In the genomic region with DNA sequence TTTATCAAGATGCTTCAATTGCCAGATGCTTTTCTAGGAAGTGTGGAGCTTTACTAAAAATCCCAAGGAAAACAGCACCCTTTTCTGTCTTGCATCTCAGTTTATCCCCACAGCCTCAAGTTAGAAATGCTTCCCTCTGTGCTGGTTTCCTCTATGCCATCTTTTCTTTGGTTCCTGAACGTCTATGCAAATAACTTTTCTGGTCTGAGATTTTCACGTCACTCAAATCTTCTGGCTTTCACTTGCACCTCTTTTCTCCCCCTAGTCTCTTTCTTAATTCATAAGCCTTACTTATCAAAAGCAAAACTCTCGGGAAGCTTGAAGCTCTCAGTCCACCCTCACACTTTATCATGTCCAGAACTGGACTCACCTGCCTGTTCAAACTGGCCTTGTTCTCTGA, we compare ENCODE assay signal across 17 cellular contexts. TPM values are rescaled to one million over a fixed set of nuclear protein-coding genes. Genes with fewer than 3 reads are reported as not detected.
DNase-seq lines count a peak whose midpoint lies in the region; ATAC-seq and TF ChIP-seq lines count a peak whose summit lies in the region.
"Had no signal": no experiment of that assay in that cellular context is flagged by ENCODE, and none has a peak within 500 bp of the region (broad histone marks: within the 10 kb centered on the region; RNA-seq: fewer than 3 reads in every experiment).

No MANE protein-coding gene starts in this region.

- WGBS in testis, 2 donors = 70 to 91% methylated on average over 3 of the region's 3 CpGs

- H3K27ac ChIP-seq in SU-DHL-6 (ENCODE audit: low read depth, low read length) = peak overlapping the region; percentile 99
- peak overlapping the region; percentile 81 for H3K27ac ChIP-seq in effector memory CD4-positive, alpha-beta T cell (ENCODE audit: insufficient read depth, low read length, poor library complexity, severe bottlenecking)
- peak overlapping the region; percentile 75 for H3K27ac ChIP-seq in upper lobe of right lung
- no peak overlapping the region for H3K27ac ChIP-seq in testis
- H3K27ac ChIP-seq: ovary, SJSA1 had no signal

- peaks cover 49% of the 10 kb centered on the region for H3K79me2 ChIP-seq in SU-DHL-6 (ENCODE audit: insufficient read depth, low read length)

- no peak for TF ChIP-seq POLR2A in testis (IDR thresholded peaks at IDR 0.05)

- peak overlapping the region; percentile 17 for H3K4me3 ChIP-seq in SU-DHL-6 (ENCODE audit: insufficient read depth, low read length, poor library complexity, severe bottlenecking)
- H3K4me3 ChIP-seq in effector memory CD4-positive, alpha-beta T cell (ENCODE audit: insufficient read depth, low read depth, low read length, poor library complexity, severe bottlenecking) = peak overlapping the region; percentile 41
- no peak overlapping the region for H3K4me3 ChIP-seq in upper lobe of right lung
- no peak overlapping the region for H3K4me3 ChIP-seq in testis
- H3K4me3 ChIP-seq: ovary, SJSA1, skin epidermis had no signal

- no peaks in the 10 kb centered on the region for H3K9me3 ChIP-seq in SU-DHL-6 (ENCODE audit: insufficient read depth, low read length)
- H3K9me3 ChIP-seq in effector memory CD4-positive, alpha-beta T cell (ENCODE audit: control insufficient read depth, low read length) = no peaks in the 10 kb centered on the region
- no peaks in the 10 kb centered on the region for H3K9me3 ChIP-seq in upper lobe of right lung
- H3K9me3 ChIP-seq in testis = no peaks in the 10 kb centered on the region
- H3K9me3 ChIP-seq: ovary, SJSA1 had no signal

- no peak for ATAC-seq in stimulated activated naive CD8-positive, alpha-beta T cell treated with anti-CD3 and anti-CD28 coated beads, Interleukin-15, Interleukin-2, amounts not matched to agents 100 U/mL and 50 U/mL, for 24 hours
- no peak for ATAC-seq in upper lobe of right lung
- ATAC-seq in GM21619 (IDR thresholded peaks at IDR 0.05; ENCODE audit: unreplicated experiment) = no peak
- no peak for ATAC-seq in GM18498 (IDR thresholded peaks at IDR 0.05; ENCODE audit: unreplicated experiment)

- no peak overlapping the region for H2AFZ ChIP-seq in SU-DHL-6 (ENCODE audit: low read depth, low read length, severe bottlenecking)

- peaks cover 81% of the 10 kb centered on the region for H3F3A ChIP-seq in SU-DHL-6 (ENCODE audit: insufficient read depth)

- peak overlapping the region; percentile 68 for H3K9ac ChIP-seq in SU-DHL-6 (ENCODE audit: low read length)

- peaks cover 91% of the 10 kb centered on the region for H3K4me1 ChIP-seq in effector memory CD4-positive, alpha-beta T cell (ENCODE audit: control insufficient read depth, insufficient read depth, low read length, poor library complexity, severe bottlenecking)
- H3K4me1 ChIP-seq in upper lobe of right lung = peaks cover 80% of the 10 kb centered on the region
- peaks cover 46% of the 10 kb centered on the region for H3K4me1 ChIP-seq in testis

- TF ChIP-seq CTCF in SU-DHL-6 (IDR thresholded peaks at IDR 0.05; ENCODE audit: insufficient read depth, low read length, poor library complexity, severe bottlenecking) (no peak), upper lobe of right lung (IDR thresholded peaks at IDR 0.05) (no peak), testis (IDR thresholded peaks at IDR 0.05) (no peak)

- H3K27me3 Mint-ChIP-seq in stimulated activated naive CD8-positive, alpha-beta T cell treated with anti-CD3 and anti-CD28 coated beads, Interleukin-15, Interleukin-2, amounts not matched to agents 100 ng/mL and 50 ng/mL, for 24 hours = no peaks in the 10 kb centered on the region

- H3K36me3 ChIP-seq in SU-DHL-6 (ENCODE audit: low read length) (no peaks in the 10 kb centered on the region), upper lobe of right lung (no peaks in the 10 kb centered on the region), testis (ENCODE audit: low read depth, missing control alignments) (no peaks in the 10 kb centered on the region)
- H3K36me3 ChIP-seq in effector memory CD4-positive, alpha-beta T cell (ENCODE audit: control insufficient read depth, insufficient read depth, low read length) = no peaks in the 10 kb centered on the region
- H3K36me3 ChIP-seq: ovary, SJSA1 had no signal

- peak overlapping the region; percentile 82 for H3K4me2 ChIP-seq in SU-DHL-6 (ENCODE audit: low read depth, low read length, poor library complexity, severe bottlenecking)

- H3K9me3 Mint-ChIP-seq in stimulated activated naive CD8-positive, alpha-beta T cell treated with anti-CD3 and anti-CD28 coated beads, Interleukin-15, Interleukin-2, amounts not matched to agents 100 ng/mL and 50 ng/mL, for 24 hours = no peaks in the 10 kb centered on the region

- no peaks in the 10 kb centered on the region for H3K27me3 ChIP-seq in SU-DHL-6 (ENCODE audit: low read length)
- H3K27me3 ChIP-seq in effector memory CD4-positive, alpha-beta T cell (replicated peaks; ENCODE audit: control insufficient read depth, insufficient read depth, low read length, poor library complexity, severe bottlenecking) = no peaks in the 10 kb centered on the region
- no peaks in the 10 kb centered on the region for H3K27me3 ChIP-seq in upper lobe of right lung
- H3K27me3 ChIP-seq in testis = no peaks in the 10 kb centered on the region
- H3K27me3 ChIP-seq: ovary, SJSA1 had no signal

- intact Hi-C loops in upper lobe of right lung (cut with DNase I) (no loop called here), testis (cut with DNase I; ENCODE audit: low total_unique reads) (no loop called here)

- peaks cover 12% of the 10 kb centered on the region for H3K36me3 Mint-ChIP-seq in stimulated activated naive CD8-positive, alpha-beta T cell treated with anti-CD3 and anti-CD28 coated beads, Interleukin-15, Interleukin-2, amounts not matched to agents 100 ng/mL and 50 ng/mL, for 24 hours (ENCODE audit: low read depth)

- H4K20me1 ChIP-seq in SU-DHL-6 (ENCODE audit: low read depth, low read length) = no peaks in the 10 kb centered on the region

- peak overlapping the region; percentile 84 for H3K27ac Mint-ChIP-seq in stimulated activated naive CD8-positive, alpha-beta T cell treated with anti-CD3 and anti-CD28 coated beads, Interleukin-15, Interleukin-2, amounts not matched to agents 100 ng/mL and 50 ng/mL, for 24 hours

- DNase-seq in stimulated activated naive CD8-positive, alpha-beta T cell treated with anti-CD3 and anti-CD28 coated beads, Interleukin-15, Interleukin-2, amounts not matched to agents 100 U/mL and 50 U/mL, for 24 hours = no peak
- DNase-seq in effector memory CD4-positive, alpha-beta T cell = no peak
- DNase-seq in upper lobe of right lung (no peak), testis (no peak)
- DNase-seq: aorta, head of caudate nucleus, midbrain, NCI-H2171 treated with DMSO at 0.1 percent for 48 hours, ovary had no signal

- H3K4me1 Mint-ChIP-seq in stimulated activated naive CD8-positive, alpha-beta T cell treated with anti-CD3 and anti-CD28 coated beads, Interleukin-15, Interleukin-2, amounts not matched to agents 100 ng/mL and 50 ng/mL, for 24 hours (ENCODE audit: low read depth) = peaks cover 100% of the 10 kb centered on the region

- H3K4me3 Mint-ChIP-seq in stimulated activated naive CD8-positive, alpha-beta T cell treated with anti-CD3 and anti-CD28 coated beads, Interleukin-15, Interleukin-2, amounts not matched to agents 100 ng/mL and 50 ng/mL, for 24 hours = peak overlapping the region; percentile 80

- no peaks in the 10 kb centered on the region for H3K9me2 ChIP-seq in SU-DHL-6 (replicated peaks; ENCODE audit: insufficient read depth, low read length)

RNA-seq across cellular contexts. Expression of gene ARHGAP25, which starts 33.9 kb away (rescaled TPM):
- total RNA-seq in upper lobe of right lung (31.8 TPM), testis (1 to 10 TPM; 6.2 to 6.7 TPM)
- polyA plus RNA-seq in testis (ENCODE audit: insufficient read depth, low read depth, low replicate concordance) = 8.2 TPM
- total RNA-seq: epithelial cell of proximal tubule, HT-29, SJSA1 had no signal

Comparison
In these comparisons a context has a peak if more than half of its experiments do, and no peak if none do; other contexts are left out.
1. H3K27ac ChIP-seq: peak in SU-DHL-6 (single experiment), effector memory CD4-positive, alpha-beta T cell (single experiment) and upper lobe of right lung (single experiment); none in testis (0 of 2).
2. H3K4me3 ChIP-seq: peak in SU-DHL-6 (single experiment) and effector memory CD4-positive, alpha-beta T cell (single experiment); none in upper lobe of right lung (single experiment) and testis (0 of 2).